In the genomic region with DNA sequence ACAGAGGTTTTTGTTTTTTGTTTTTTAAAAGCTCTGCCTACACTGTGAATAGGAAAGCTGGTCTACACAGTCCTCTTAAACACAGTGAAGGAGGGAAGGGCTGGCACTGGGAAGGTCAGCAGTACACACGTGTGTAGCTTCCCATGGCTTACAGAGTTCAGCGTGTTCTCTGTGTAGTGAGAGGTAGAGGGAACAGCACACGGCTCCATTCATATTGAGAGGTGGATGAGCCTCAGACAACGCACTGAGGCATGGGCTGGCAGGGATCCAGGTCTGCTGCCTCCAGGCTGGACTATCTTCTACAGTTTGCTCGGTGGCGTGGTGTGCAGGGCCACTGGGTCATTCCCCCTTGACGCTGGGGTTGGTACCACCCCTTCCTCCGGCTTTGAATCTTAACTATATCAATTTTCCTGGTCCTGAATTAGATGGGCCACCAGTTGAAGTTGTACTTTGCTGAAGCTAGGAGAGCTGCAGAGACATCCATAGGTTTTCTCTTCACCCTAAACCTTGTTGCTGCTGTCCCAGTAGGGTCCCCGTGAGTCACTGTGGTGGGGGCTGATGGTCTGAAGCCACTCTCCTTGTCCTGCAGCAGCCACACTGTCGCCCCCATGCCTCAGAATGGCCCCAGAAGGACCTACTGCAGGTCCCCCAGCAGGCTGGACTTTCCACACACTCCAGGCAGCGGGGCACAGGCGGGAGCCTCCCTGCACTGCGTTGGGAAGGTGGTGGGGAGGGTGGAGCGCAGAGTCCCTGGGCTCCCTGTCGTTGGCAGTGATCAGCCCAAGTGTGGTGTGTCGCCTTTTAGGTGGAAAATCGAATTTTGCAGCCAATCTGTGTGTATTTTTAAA, we compare ENCODE assay signal across 9 cellular contexts. TPM values are rescaled to one million over a fixed set of nuclear protein-coding genes. Genes with fewer than 3 reads are reported as not detected.
DNase-seq lines count a peak whose midpoint lies in the region; ATAC-seq and TF ChIP-seq lines count a peak whose summit lies in the region.
"Had no signal": no experiment of that assay in that cellular context is flagged by ENCODE, and none has a peak within 500 bp of the region (broad histone marks: within the 10 kb centered on the region; RNA-seq: fewer than 3 reads in every experiment).

No MANE protein-coding gene starts in this region.

- no peaks in the 10 kb centered on the region for H3K9me3 Mint-ChIP-seq in WTC11
- no peaks in the 10 kb centered on the region for H3K9me3 Mint-ChIP-seq in naive B cell

- H3K4me3 ChIP-seq in DOHH2 (ENCODE audit: low read length): peak overlapping the region; percentile 10; the same call in 1 of the 2 replicates

- POLR2A ChIA-PET in WTC11 (lab: Charles Lee): no interaction called here

- peaks cover 32% of the 10 kb centered on the region for H3K36me3 ChIP-seq in DOHH2 (ENCODE audit: control insufficient read depth, low read length)

- no peaks in the 10 kb centered on the region for H3K27me3 ChIP-seq in DOHH2 (ENCODE audit: control insufficient read depth, low read length)

- no peak for DNase-seq in WTC11 (ENCODE audit: low spot score)
- DNase-seq in naive B cell: no peak
- no peak for DNase-seq in NCI-H146 (lab: John Stamatoyannopoulos, UW)
- DNase-seq in RKO (ENCODE audit: low spot score): no peak
- DNase-seq: activated CD8-positive, alpha-beta memory T cell treated with anti-CD3 and anti-CD28 coated beads, Interleukin-2, amount 50 U/mL, for 4 hours; NCI-H82 had no signal

- H3K4me1 ChIP-seq in DOHH2 (ENCODE audit: control insufficient read depth, low read length): peaks cover 12% of the 10 kb centered on the region

- peaks cover 12% of the 10 kb centered on the region for H4K20me1 ChIP-seq in DOHH2 (ENCODE audit: control insufficient read depth, insufficient read depth, low read depth, low read length)

- H3K27me3 Mint-ChIP-seq in WTC11 (ENCODE audit: low read depth) (no peaks in the 10 kb centered on the region), naive B cell (peaks cover 0 to 3% (median 0%) of the 10 kb centered on the region in 3 donors)

- H3K27ac ChIP-seq in DOHH2 (ENCODE audit: low read depth, low read length): no peak overlapping the region

- H3K4me2 ChIP-seq in DOHH2 (ENCODE audit: low read length): peak overlapping the region; percentile 99

- H3K4me3 Mint-ChIP-seq in WTC11 (peak overlapping the region; percentile 47), naive B cell (peak overlapping the region; percentile 3 to 81 (median 46))

- ATAC-seq in WTC11 (no peak), naive B cell (ENCODE audit: low read depth in 2 of 2) (no peak), HG03025 (IDR thresholded peaks at IDR 0.05; ENCODE audit: low FRiP score, unreplicated experiment) (no peak)

- no peak overlapping the region for H3K27ac Mint-ChIP-seq in WTC11
- peak overlapping the region in 3 of 6 donors; percentile 62 to 87 (median 79) for H3K27ac Mint-ChIP-seq in naive B cell

- CTCF ChIA-PET in WTC11 (lab: Charles Lee): interaction anchor here (1.1 kb wide), 1 partner anchor 51 kb away, joined by 4 read pairs; no protein-coding TSS in a partner anchor

- H3K79me2 ChIP-seq in DOHH2 (ENCODE audit: control insufficient read depth, low read length): peaks cover 46% of the 10 kb centered on the region

- H3F3A ChIP-seq in DOHH2 (ENCODE audit: control insufficient read depth, insufficient read depth): no peaks in the 10 kb centered on the region

- H3K4me1 Mint-ChIP-seq in WTC11 (peaks cover 14% of the 10 kb centered on the region), naive B cell (peaks cover 17 to 37% (median 35%) of the 10 kb centered on the region in 3 donors)

- H3K9me3 ChIP-seq in DOHH2 (ENCODE audit: control insufficient read depth, insufficient read depth, low read length): no peaks in the 10 kb centered on the region

- H3K9me2 ChIP-seq in DOHH2 (replicated peaks; ENCODE audit: control insufficient read depth, low read length): no peaks in the 10 kb centered on the region

- H3K36me3 Mint-ChIP-seq in WTC11 (peaks cover 24% of the 10 kb centered on the region), naive B cell (no peaks in the 10 kb centered on the region)

- TF ChIP-seq CTCF in DOHH2 (IDR thresholded peaks at IDR 0.05; ENCODE audit: low read depth, low read length, poor library complexity, severe bottlenecking): no peak
- TF ChIP-seq CTCF in WTC11 (IDR thresholded peaks at IDR 0.05): no peak

TF ChIP-seq in WTC11, 78 proteins besides CTCF, POLR2A, EP300 and RAD21 (continues in another document):
- TF ChIP-seq TP53 (CRISPR knock-in tag; IDR thresholded peaks at IDR 0.05): no peak
- no peak for TF ChIP-seq FOXK1 (CRISPR knock-in tag; IDR thresholded peaks at IDR 0.05)
- TF ChIP-seq RORB (CRISPR knock-in tag; IDR thresholded peaks at IDR 0.05): no peak
- no peak for TF ChIP-seq NR3C1 (CRISPR knock-in tag; conservative IDR thresholded peaks at IDR 0.05; ENCODE audit: low read depth)
- TF ChIP-seq, protein P1, sequence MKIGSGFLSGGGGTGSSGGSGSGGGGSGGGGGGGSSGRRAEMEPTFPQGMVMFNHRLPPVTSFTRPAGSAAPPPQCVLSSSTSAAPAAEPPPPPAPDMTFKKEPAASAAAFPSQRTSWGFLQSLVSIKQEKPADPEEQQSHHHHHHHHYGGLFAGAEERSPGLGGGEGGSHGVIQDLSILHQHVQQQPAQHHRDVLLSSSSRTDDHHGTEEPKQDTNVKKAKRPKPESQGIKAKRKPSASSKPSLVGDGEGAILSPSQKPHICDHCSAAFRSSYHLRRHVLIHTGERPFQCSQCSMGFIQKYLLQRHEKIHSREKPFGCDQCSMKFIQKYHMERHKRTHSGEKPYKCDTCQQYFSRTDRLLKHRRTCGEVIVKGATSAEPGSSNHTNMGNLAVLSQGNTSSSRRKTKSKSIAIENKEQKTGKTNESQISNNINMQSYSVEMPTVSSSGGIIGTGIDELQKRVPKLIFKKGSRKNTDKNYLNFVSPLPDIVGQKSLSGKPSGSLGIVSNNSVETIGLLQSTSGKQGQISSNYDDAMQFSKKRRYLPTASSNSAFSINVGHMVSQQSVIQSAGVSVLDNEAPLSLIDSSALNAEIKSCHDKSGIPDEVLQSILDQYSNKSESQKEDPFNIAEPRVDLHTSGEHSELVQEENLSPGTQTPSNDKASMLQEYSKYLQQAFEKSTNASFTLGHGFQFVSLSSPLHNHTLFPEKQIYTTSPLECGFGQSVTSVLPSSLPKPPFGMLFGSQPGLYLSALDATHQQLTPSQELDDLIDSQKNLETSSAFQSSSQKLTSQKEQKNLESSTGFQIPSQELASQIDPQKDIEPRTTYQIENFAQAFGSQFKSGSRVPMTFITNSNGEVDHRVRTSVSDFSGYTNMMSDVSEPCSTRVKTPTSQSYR (CRISPR knock-in tag; IDR thresholded peaks at IDR 0.05): no peak
- TF ChIP-seq ZNF263 (CRISPR knock-in tag; IDR thresholded peaks at IDR 0.05; ENCODE audit: low read depth): no peak
- TF ChIP-seq TEAD1 (CRISPR knock-in tag; IDR thresholded peaks at IDR 0.05): no peak
- TF ChIP-seq SP1 (CRISPR knock-in tag; conservative IDR thresholded peaks at IDR 0.05): no peak
- no peak for TF ChIP-seq SMAD4 (CRISPR knock-in tag; IDR thresholded peaks at IDR 0.05)
- TF ChIP-seq MXD4 (CRISPR knock-in tag; IDR thresholded peaks at IDR 0.05; ENCODE audit: borderline replicate concordance): no peak
- no peak for TF ChIP-seq ESRRA (CRISPR knock-in tag; IDR thresholded peaks at IDR 0.05; ENCODE audit: borderline replicate concordance)
- TF ChIP-seq, protein P2, sequence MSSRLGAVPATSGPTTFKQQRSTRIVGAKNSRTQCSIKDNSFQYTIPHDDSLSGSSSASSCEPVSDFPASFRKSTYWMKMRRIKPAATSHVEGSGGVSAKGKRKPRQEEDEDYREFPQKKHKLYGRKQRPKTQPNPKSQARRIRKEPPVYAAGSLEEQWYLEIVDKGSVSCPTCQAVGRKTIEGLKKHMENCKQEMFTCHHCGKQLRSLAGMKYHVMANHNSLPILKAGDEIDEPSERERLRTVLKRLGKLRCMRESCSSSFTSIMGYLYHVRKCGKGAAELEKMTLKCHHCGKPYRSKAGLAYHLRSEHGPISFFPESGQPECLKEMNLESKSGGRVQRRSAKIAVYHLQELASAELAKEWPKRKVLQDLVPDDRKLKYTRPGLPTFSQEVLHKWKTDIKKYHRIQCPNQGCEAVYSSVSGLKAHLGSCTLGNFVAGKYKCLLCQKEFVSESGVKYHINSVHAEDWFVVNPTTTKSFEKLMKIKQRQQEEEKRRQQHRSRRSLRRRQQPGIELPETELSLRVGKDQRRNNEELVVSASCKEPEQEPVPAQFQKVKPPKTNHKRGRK (CRISPR knock-in tag; IDR thresholded peaks at IDR 0.05; ENCODE audit: borderline replicate concordance): no peak
- TF ChIP-seq, protein P3, sequence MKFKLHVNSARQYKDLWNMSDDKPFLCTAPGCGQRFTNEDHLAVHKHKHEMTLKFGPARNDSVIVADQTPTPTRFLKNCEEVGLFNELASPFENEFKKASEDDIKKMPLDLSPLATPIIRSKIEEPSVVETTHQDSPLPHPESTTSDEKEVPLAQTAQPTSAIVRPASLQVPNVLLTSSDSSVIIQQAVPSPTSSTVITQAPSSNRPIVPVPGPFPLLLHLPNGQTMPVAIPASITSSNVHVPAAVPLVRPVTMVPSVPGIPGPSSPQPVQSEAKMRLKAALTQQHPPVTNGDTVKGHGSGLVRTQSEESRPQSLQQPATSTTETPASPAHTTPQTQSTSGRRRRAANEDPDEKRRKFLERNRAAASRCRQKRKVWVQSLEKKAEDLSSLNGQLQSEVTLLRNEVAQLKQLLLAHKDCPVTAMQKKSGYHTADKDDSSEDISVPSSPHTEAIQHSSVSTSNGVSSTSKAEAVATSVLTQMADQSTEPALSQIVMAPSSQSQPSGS (CRISPR knock-in tag; IDR thresholded peaks at IDR 0.05; ENCODE audit: borderline replicate concordance, low read depth): no peak

RNA-seq across cellular contexts. Expression of a gene that starts 2.0 kb away (rescaled TPM):
- 115 to 207 TPM (median 121 TPM) in 3 replicates for total RNA-seq in WTC11 (2021)
- polyA plus RNA-seq in naive B cell (ENCODE audit: low read depth in 6 of 6): 10 to 100 TPM in 4 of 6 donors, 1 to 10 TPM in 2; 8.2 to 17.7 (median 11.7) TPM

RNA-seq across cellular contexts. Expression of a gene that starts 18.4 kb away (rescaled TPM):
- 0.55 to 1.3 TPM (median 1.1 TPM) in 3 replicates for total RNA-seq in WTC11 (2021)
- polyA plus RNA-seq in naive B cell (ENCODE audit: low read depth in 6 of 6): not detected
- total RNA-seq: HT1080 had no signal

RNA-seq across cellular contexts. Expression of a gene that starts 20.3 kb away (rescaled TPM):
- 7.2 to 11.0 TPM (median 9.6 TPM) in 3 replicates for total RNA-seq in WTC11 (2021)
- polyA plus RNA-seq in naive B cell (ENCODE audit: low read depth in 6 of 6): not detected
- total RNA-seq: HT1080 had no signal

RNA-seq across cellular contexts. Expression of a gene that starts 38.9 kb away (rescaled TPM):
- total RNA-seq in WTC11 (2021): 0.17 to 0.23 TPM in 2 of 3 replicates, not detected in the other
- polyA plus RNA-seq in naive B cell (ENCODE audit: low read depth in 6 of 6): not detected
- total RNA-seq: HT1080 had no signal

RNA-seq across cellular contexts. Expression of a gene that starts 58.7 kb away (rescaled TPM):
- 50.2 to 61.3 TPM (median 51.3 TPM) in 3 replicates for total RNA-seq in WTC11 (2021)
- 10 to 100 TPM; 27.4 to 41.9 (median 34.6) TPM for polyA plus RNA-seq in naive B cell (ENCODE audit: low read depth in 6 of 6)
